In genomic region chr6:122615409-122615808, GRCh38 we compare ENCODE assay signal across 2 cellular contexts.
TF ChIP-seq lines count a peak whose summit lies in the region.

No MANE protein-coding gene starts in this region.

TF ChIP-seq in HepG2, 621 proteins besides CTCF, POLR2A, EP300 and RAD21:
- TF ChIP-seq SOX5 (CRISPR knock-in tag; IDR thresholded peaks at IDR 0.05; ENCODE audit: borderline replicate concordance) (no peak), ATF7 (IDR thresholded peaks at IDR 0.05) (peak; percentile 76), ATF7 (CRISPR knock-in tag; IDR thresholded peaks at IDR 0.05) (no peak)
- TF ChIP-seq, protein P1, sequence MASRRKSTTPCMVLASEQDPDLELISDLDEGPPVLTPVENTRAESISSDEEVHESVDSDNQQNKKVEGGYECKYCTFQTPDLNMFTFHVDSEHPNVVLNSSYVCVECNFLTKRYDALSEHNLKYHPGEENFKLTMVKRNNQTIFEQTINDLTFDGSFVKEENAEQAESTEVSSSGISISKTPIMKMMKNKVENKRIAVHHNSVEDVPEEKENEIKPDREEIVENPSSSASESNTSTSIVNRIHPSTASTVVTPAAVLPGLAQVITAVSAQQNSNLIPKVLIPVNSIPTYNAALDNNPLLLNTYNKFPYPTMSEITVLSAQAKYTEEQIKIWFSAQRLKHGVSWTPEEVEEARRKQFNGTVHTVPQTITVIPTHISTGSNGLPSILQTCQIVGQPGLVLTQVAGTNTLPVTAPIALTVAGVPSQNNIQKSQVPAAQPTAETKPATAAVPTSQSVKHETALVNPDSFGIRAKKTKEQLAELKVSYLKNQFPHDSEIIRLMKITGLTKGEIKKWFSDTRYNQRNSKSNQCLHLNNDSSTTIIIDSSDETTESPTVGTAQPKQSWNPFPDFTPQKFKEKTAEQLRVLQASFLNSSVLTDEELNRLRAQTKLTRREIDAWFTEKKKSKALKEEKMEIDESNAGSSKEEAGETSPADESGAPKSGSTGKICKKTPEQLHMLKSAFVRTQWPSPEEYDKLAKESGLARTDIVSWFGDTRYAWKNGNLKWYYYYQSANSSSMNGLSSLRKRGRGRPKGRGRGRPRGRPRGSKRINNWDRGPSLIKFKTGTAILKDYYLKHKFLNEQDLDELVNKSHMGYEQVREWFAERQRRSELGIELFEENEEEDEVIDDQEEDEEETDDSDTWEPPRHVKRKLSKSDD (CRISPR knock-in tag; IDR thresholded peaks at IDR 0.05; ENCODE audit: low read depth), result no peak

TF ChIP-seq in HCT116, 20 proteins besides CTCF, POLR2A, EP300 and RAD21:
- TF ChIP-seq MAX (IDR thresholded peaks at IDR 0.05) (no peak), REST (IDR thresholded peaks at IDR 0.05; ENCODE audit: low read depth) (no peak), SRF (IDR thresholded peaks at IDR 0.05; ENCODE audit: low read depth) (peak; percentile 57; the same call in 1 of the 2 replicates)
TF ChIP-seq in HCT116: peak in this region for 1.
